ENCODE assay signal across 26 cellular contexts in the genomic region with DNA sequence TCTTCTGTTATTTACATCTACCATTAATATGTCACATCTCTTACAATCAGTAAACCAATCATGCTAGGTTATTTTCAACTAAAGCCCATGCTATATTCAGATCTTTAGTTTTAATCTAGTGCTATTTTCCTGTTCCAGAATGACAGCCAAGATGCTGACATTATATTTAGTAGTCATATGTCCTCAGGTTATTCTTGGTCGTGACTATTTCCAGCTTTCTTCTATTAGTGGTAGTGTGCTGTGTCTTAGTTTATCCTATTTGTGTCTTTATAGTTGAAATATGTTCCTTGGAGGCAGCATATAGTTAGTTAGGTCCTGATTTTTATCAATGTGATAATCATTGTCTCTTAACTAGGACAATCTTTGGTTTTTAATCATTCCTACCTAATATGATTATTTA.
"Had no signal": no experiment of that assay in that cellular context is flagged by ENCODE, and none has a peak within 500 bp of the region (broad histone marks: within the 10 kb centered on the region; RNA-seq: fewer than 3 reads in every experiment).

No MANE protein-coding gene starts in this region.

- H3K36me3 ChIP-seq: stomach, suprapubic skin, thoracic aorta, thyroid gland, tibial artery, tibial nerve, transverse colon, upper lobe of left lung, upper lobe of right lung, uterus, vagina had no signal

- ATAC-seq: stimulated activated effector memory CD8-positive, alpha-beta T cell treated with anti-CD3 and anti-CD28 coated beads, Interleukin-12 subunit alpha, Interleukin-12 subunit beta, amount 100 ng/mL, for 72 hours; stimulated activated memory B cell treated with anti-CD40 and anti-IgM and Interleukin-4, amounts not matched to agents 10 μg/mL and 1 μg/mL and 100 μg/mL, for 72 hours; stimulated activated naive B cell treated with anti-CD40 and anti-IgM and Interleukin-4, amounts not matched to agents 10 μg/mL and 1 μg/mL and 100 μg/mL, for 72 hours; stimulated activated naive CD8-positive, alpha-beta T cell treated with anti-CD3 and anti-CD28 coated beads, Interleukin-15, amount 100 ng/mL, for 72 hours; stimulated activated naive CD8-positive, alpha-beta T cell treated with anti-CD3 and anti-CD28 coated beads, Interleukin-15, Interleukin-2, amounts not matched to agents 100 U/mL and 50 U/mL, for 24 hours; upper lobe of right lung had no signal

- H3K27ac ChIP-seq: stomach, suprapubic skin, testis, thoracic aorta, thyroid gland, tibial artery, tibial nerve, transverse colon, upper lobe of left lung, upper lobe of right lung, uterus, vagina had no signal

- H3K4me3 ChIP-seq: stomach, suprapubic skin, testis, thoracic aorta, thyroid gland, tibial artery, tibial nerve, transverse colon, upper lobe of left lung, upper lobe of right lung, uterus, vagina had no signal

- H3K27me3 ChIP-seq: stomach, suprapubic skin, testis, thyroid gland, tibial artery, tibial nerve, transverse colon, upper lobe of left lung, upper lobe of right lung, uterus, vagina had no signal

- H3K4me1 ChIP-seq: stomach, suprapubic skin, testis, thyroid gland, tibial artery, tibial nerve, transverse colon, upper lobe of left lung, upper lobe of right lung, uterus, vagina had no signal

- DNase-seq: stimulated activated CD4-positive, alpha-beta T cell treated with anti-CD3 and anti-CD28 coated beads, Interleukin-2, amount 100 ng/mL, for 48 hours; stimulated activated CD4-positive, alpha-beta T cell treated with anti-CD3 and anti-CD28 coated beads, Interleukin-4, amount 100 ng/mL, for 1 hour; stimulated activated CD4-positive, alpha-beta T cell treated with anti-CD3 and anti-CD28 coated beads, Interleukin-4, amount 100 ng/mL, for 24 hours; stimulated activated CD4-positive, alpha-beta T cell treated with anti-CD3 and anti-CD28 coated beads, Interleukin-4, amount 100 ng/mL, for 4 hours; stimulated activated CD8-positive, alpha-beta memory T cell treated with anti-CD3 and anti-CD28 coated beads, Interleukin-4, amount 100 ng/mL, for 48 hours; stimulated activated naive B cell treated with anti-CD40 and anti-IgM and Interleukin-4, amounts not matched to agents 10 μg/mL and 1 μg/mL and 100 μg/mL, for 72 hours; stimulated activated naive CD4-positive, alpha-beta T cell; stimulated activated naive CD4-positive, alpha-beta T cell treated with Interleukin-2 at 50 U/mL for 16 hours; stimulated activated naive CD8-positive, alpha-beta T cell treated with anti-CD3 and anti-CD28 coated beads, Interleukin-15, amount 100 ng/mL, for 72 hours; stimulated activated naive CD8-positive, alpha-beta T cell treated with anti-CD3 and anti-CD28 coated beads, Interleukin-15, Interleukin-2, amounts not matched to agents 100 U/mL and 50 U/mL, for 24 hours; stomach; substantia nigra; testis; thyroid gland; tibial artery; transverse colon; trophoblast cell; upper lobe of left lung; upper lobe of right lung; uterus had no signal

- H3K9me3 ChIP-seq: stomach, suprapubic skin, testis, thoracic aorta, thyroid gland, tibial artery, tibial nerve, transverse colon, upper lobe of left lung, upper lobe of right lung, uterus, vagina had no signal
